In genomic region chr13:91399189-91400093, GRCh38 we compare ENCODE assay signal across 8 cellular contexts. TPM values are rescaled to one million over a fixed set of nuclear protein-coding genes. Genes with fewer than 3 reads are reported as not detected.
DNase-seq lines count a peak whose midpoint lies in the region; ATAC-seq and TF ChIP-seq lines count a peak whose summit lies in the region.

No MANE protein-coding gene starts in this region.

- DNase-seq in GM03348 (ENCODE audit: low spot score) (peak; percentile 4), testis (peak; percentile 22), Kasumi-1 (lab: John Stamatoyannopoulos, UW) (no peak), COLO668 (lab: John Stamatoyannopoulos, UW; ENCODE audit: unreplicated experiment) (no peak), middle frontal gyrus (ENCODE audit: extremely low spot score, low spot score) (no peak)
- DNase-seq in activated T-helper 2 cell treated with anti-CD3 and anti-CD28 coated beads, Interferon-gamma antibody, Interleukin-2, Interleukin-4, amounts not matched to agents 10 μg/mL and 5 μg/mL and 100 μg/mL, durations not matched to agents 14 hours and 24 hours and 36 hours (ENCODE audit: low spot score) = no peak

- 13% methylated on average over 45 of the region's 45 CpGs for WGBS in liver
- 22 to 37% methylated on average over 17 to 44 of the region's 45 CpGs for WGBS in testis, 2 donors

- no peaks in the 10 kb centered on the region for H3K36me3 Mint-ChIP-seq in activated T-helper 2 cell treated with anti-CD3 and anti-CD28 coated beads, Interferon-gamma antibody, Interleukin-2, Interleukin-4, amounts not matched to agents 10 μg/mL and 5 μg/mL and 100 μg/mL, durations not matched to agents 14 hours and 24 hours and 36 hours (ENCODE audit: low read depth)

- TF ChIP-seq CTCF in liver (IDR thresholded peaks at IDR 0.05; ENCODE audit: low read depth, low read length, missing input control) (no peak), testis (IDR thresholded peaks at IDR 0.05) (no peak)

- H3K27me3 ChIP-seq in liver (ENCODE audit: control insufficient read depth in 4 of 4, insufficient read depth in 4 of 4, low read length in 3 of 4) (peaks cover 0 to 25% (median 0%) of the 10 kb centered on the region in 4 donors), testis (no peaks in the 10 kb centered on the region)

- no peaks in the 10 kb centered on the region for H3K9me3 Mint-ChIP-seq in activated T-helper 2 cell treated with anti-CD3 and anti-CD28 coated beads, Interferon-gamma antibody, Interleukin-2, Interleukin-4, amounts not matched to agents 10 μg/mL and 5 μg/mL and 100 μg/mL, durations not matched to agents 14 hours and 24 hours and 36 hours

- peaks cover 6% of the 10 kb centered on the region for H3K4me1 Mint-ChIP-seq in activated T-helper 2 cell treated with anti-CD3 and anti-CD28 coated beads, Interferon-gamma antibody, Interleukin-2, Interleukin-4, amounts not matched to agents 10 μg/mL and 5 μg/mL and 100 μg/mL, durations not matched to agents 14 hours and 24 hours and 36 hours (ENCODE audit: low read depth)

- peaks cover 72% of the 10 kb centered on the region for H3K27me3 Mint-ChIP-seq in activated T-helper 2 cell treated with anti-CD3 and anti-CD28 coated beads, Interferon-gamma antibody, Interleukin-2, Interleukin-4, amounts not matched to agents 10 μg/mL and 5 μg/mL and 100 μg/mL, durations not matched to agents 14 hours and 24 hours and 36 hours (ENCODE audit: low read depth)

- peak overlapping the region; percentile 71 for H3K4me3 Mint-ChIP-seq in activated T-helper 2 cell treated with anti-CD3 and anti-CD28 coated beads, Interferon-gamma antibody, Interleukin-2, Interleukin-4, amounts not matched to agents 10 μg/mL and 5 μg/mL and 100 μg/mL, durations not matched to agents 14 hours and 24 hours and 36 hours (ENCODE audit: low read depth)

- no peak for TF ChIP-seq RAD21 in liver (IDR thresholded peaks at IDR 0.05)

- intact Hi-C loops in activated T-helper 2 cell treated with anti-CD3 and anti-CD28 coated beads, Interferon-gamma antibody, Interleukin-2, Interleukin-4, amounts not matched to agents 10 μg/mL and 5 μg/mL and 100 μg/mL, durations not matched to agents 14 hours and 24 hours and 36 hours (cut with micrococcal nuclease) = loop anchor here (2.0 kb wide), 1 partner anchor 31 kb away; no protein-coding TSS in a partner anchor
- intact Hi-C loops in testis (cut with DNase I; ENCODE audit: low total_unique reads) = no loop called here

- H3K9me3 ChIP-seq in liver (ENCODE audit: control insufficient read depth in 4 of 4, low read length in 3 of 4) (no peaks in the 10 kb centered on the region), testis (no peaks in the 10 kb centered on the region)

- H3K9ac ChIP-seq in liver (ENCODE audit: low read depth in 1 of 2, low read length in 2 of 2) = no peak overlapping the region

- H3K4me1 ChIP-seq in liver (ENCODE audit: control insufficient read depth in 4 of 4, insufficient read depth in 4 of 4, low read length in 3 of 4) (peaks cover 4 to 18% (median 15%) of the 10 kb centered on the region in 4 donors), testis (no peaks in the 10 kb centered on the region)

- no peak overlapping the region for H3K27ac Mint-ChIP-seq in activated T-helper 2 cell treated with anti-CD3 and anti-CD28 coated beads, Interferon-gamma antibody, Interleukin-2, Interleukin-4, amounts not matched to agents 10 μg/mL and 5 μg/mL and 100 μg/mL, durations not matched to agents 14 hours and 24 hours and 36 hours

- ATAC-seq in HG02571 (IDR thresholded peaks at IDR 0.05; ENCODE audit: unreplicated experiment) = peak; percentile 12

- TF ChIP-seq POLR2A in testis (IDR thresholded peaks at IDR 0.05) = no peak

- H3K27ac ChIP-seq in liver (ENCODE audit: low read depth in 1 of 2, low read length in 2 of 2) (no peak overlapping the region), testis (no peak overlapping the region)

- H3K4me3 ChIP-seq in liver (ENCODE audit: low read depth in 1 of 3, low read length in 3 of 3) = peak overlapping the region; percentile 8 to 59 (median 44)
- H3K4me3 ChIP-seq in testis = peak overlapping the region; percentile 47 to 73

- H3K36me3 ChIP-seq in liver (ENCODE audit: control insufficient read depth in 4 of 4, insufficient read depth in 3 of 4, low read depth in 1 of 4, low read length in 3 of 4) = no peaks in the 10 kb centered on the region
- no peaks in the 10 kb centered on the region for H3K36me3 ChIP-seq in testis (ENCODE audit: low read depth, missing control alignments)

TF ChIP-seq in liver, 16 proteins besides CTCF, POLR2A, EP300 and RAD21:
- TF ChIP-seq GABPA (IDR thresholded peaks at IDR 0.05 in 1 of 2, conservative IDR thresholded peaks at IDR 0.05 in 1 of 2) (no peak), HNF4A (conservative IDR thresholded peaks at IDR 0.05) (peak in 1 of 2 donors; percentile 26), FOXA2 (IDR thresholded peaks at IDR 0.05) (no peak), NR2F2 (IDR thresholded peaks at IDR 0.05) (no peak)
TF ChIP-seq in liver: peak in this region for 1.

RNA-seq across cellular contexts. Expression of gene GPC5, which starts 1.0 kb away (rescaled TPM):
- 0.57 and 1.1 TPM in 2 replicates for total RNA-seq in activated T-helper 2 cell treated with anti-CD3 and anti-CD28 coated beads, Interferon-gamma antibody, Interleukin-2, Interleukin-4, amounts not matched to agents 10 μg/mL and 5 μg/mL and 100 μg/mL, durations not matched to agents 14 hours and 24 hours and 36 hours
- 10 to 100 TPM in 1 of 2 donors, 1 to 10 TPM in 1; 1.1 to 22.4 TPM for total RNA-seq in liver
- polyA plus RNA-seq in liver = 1 to 10 TPM in 1 of 2 donors, under 1 TPM in 1; 0.51 to 2.8 TPM
- 10 to 100 TPM; 52.1 to 81.8 TPM for total RNA-seq in testis
- 11.5 TPM for polyA plus RNA-seq in testis (ENCODE audit: insufficient read depth, low read depth, low replicate concordance)

RNA-seq across cellular contexts. Expression of gene MIR17HG, which starts 52.0 kb away (rescaled TPM):
- 32.5 and 32.8 TPM in 2 replicates for total RNA-seq in activated T-helper 2 cell treated with anti-CD3 and anti-CD28 coated beads, Interferon-gamma antibody, Interleukin-2, Interleukin-4, amounts not matched to agents 10 μg/mL and 5 μg/mL and 100 μg/mL, durations not matched to agents 14 hours and 24 hours and 36 hours
- total RNA-seq in liver = 1 to 10 TPM; 6.1 to 7.7 TPM
- polyA plus RNA-seq in liver = 1 to 10 TPM in 1 of 2 donors, under 1 TPM in 1; 0.27 to 2.7 TPM
- total RNA-seq in testis = 1 to 10 TPM; 7.4 to 7.7 TPM
- polyA plus RNA-seq in testis (ENCODE audit: insufficient read depth, low read depth, low replicate concordance) = 3.3 TPM

Comparison
In these comparisons a context has a peak if more than half of its experiments do, and no peak if none do; other contexts are left out.
1. DNase-seq: peak in GM03348 (single experiment) and testis (single experiment); none in activated T-helper 2 cell treated with anti-CD3 and anti-CD28 coated beads, Interferon-gamma antibody, Interleukin-2, Interleukin-4, amounts not matched to agents 10 μg/mL and 5 μg/mL and 100 μg/mL, durations not matched to agents 14 hours and 24 hours and 36 hours (single experiment), Kasumi-1 (0 of 2), COLO668 (single experiment) and middle frontal gyrus (single experiment).